In the genomic region with DNA sequence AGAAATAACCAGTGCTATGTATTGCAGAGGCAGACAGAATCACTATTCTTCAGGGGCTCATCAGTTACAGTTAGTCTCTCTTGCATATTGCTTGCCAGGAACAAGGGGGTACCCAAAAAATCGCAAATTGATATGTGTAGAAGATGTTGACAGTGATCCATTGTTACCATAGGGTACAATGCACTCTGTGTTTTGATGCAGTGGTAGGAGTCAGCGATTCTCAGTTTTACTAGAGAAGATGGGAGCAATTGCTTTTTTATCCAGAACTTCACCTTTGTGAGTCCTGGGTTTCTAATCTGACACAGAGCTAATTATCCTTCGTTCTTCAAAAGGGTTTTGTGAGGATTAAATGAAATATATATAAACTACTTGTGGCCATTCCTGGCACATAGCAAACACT, we compare ENCODE assay signal across 2 cellular contexts.
TF ChIP-seq lines count a peak whose summit lies in the region.

No MANE protein-coding gene starts in this region.

TF ChIP-seq in A549, 52 proteins besides CTCF, POLR2A, EP300 and RAD21 (continued from another document):
- TF ChIP-seq PBX3 (IDR thresholded peaks at IDR 0.05) = no peak
- TF ChIP-seq NFE2L2 (conservative IDR thresholded peaks at IDR 0.05; ENCODE audit: low read length) = no peak
- no peak for TF ChIP-seq RNF2 (IDR thresholded peaks at IDR 0.05; ENCODE audit: borderline replicate concordance, low read depth)
- no peak for TF ChIP-seq ESRRA (IDR thresholded peaks at IDR 0.05; ENCODE audit: borderline replicate concordance, low read length)
- TF ChIP-seq ZFP36 (IDR thresholded peaks at IDR 0.05; ENCODE audit: borderline replicate concordance, partially characterized antibody) = no peak
- no peak for TF ChIP-seq HOXB13 (CRISPR knock-in tag; IDR thresholded peaks at IDR 0.05; ENCODE audit: low read depth)
- no peak for TF ChIP-seq JUNB (IDR thresholded peaks at IDR 0.05)
- no peak for TF ChIP-seq ZC3H11A (IDR thresholded peaks at IDR 0.05)
- TF ChIP-seq CHD4 (IDR thresholded peaks at IDR 0.05; ENCODE audit: borderline replicate concordance) = no peak
- no peak for TF ChIP-seq FOXS1 (CRISPR knock-in tag; IDR thresholded peaks at IDR 0.05)
- TF ChIP-seq, protein P1, sequence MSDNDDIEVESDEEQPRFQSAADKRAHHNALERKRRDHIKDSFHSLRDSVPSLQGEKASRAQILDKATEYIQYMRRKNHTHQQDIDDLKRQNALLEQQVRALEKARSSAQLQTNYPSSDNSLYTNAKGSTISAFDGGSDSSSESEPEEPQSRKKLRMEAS (IDR thresholded peaks at IDR 0.05) = no peak

TF ChIP-seq in HEK293, 187 proteins besides CTCF, POLR2A, EP300 and RAD21 (continued from another document):
- TF ChIP-seq, protein P2, sequence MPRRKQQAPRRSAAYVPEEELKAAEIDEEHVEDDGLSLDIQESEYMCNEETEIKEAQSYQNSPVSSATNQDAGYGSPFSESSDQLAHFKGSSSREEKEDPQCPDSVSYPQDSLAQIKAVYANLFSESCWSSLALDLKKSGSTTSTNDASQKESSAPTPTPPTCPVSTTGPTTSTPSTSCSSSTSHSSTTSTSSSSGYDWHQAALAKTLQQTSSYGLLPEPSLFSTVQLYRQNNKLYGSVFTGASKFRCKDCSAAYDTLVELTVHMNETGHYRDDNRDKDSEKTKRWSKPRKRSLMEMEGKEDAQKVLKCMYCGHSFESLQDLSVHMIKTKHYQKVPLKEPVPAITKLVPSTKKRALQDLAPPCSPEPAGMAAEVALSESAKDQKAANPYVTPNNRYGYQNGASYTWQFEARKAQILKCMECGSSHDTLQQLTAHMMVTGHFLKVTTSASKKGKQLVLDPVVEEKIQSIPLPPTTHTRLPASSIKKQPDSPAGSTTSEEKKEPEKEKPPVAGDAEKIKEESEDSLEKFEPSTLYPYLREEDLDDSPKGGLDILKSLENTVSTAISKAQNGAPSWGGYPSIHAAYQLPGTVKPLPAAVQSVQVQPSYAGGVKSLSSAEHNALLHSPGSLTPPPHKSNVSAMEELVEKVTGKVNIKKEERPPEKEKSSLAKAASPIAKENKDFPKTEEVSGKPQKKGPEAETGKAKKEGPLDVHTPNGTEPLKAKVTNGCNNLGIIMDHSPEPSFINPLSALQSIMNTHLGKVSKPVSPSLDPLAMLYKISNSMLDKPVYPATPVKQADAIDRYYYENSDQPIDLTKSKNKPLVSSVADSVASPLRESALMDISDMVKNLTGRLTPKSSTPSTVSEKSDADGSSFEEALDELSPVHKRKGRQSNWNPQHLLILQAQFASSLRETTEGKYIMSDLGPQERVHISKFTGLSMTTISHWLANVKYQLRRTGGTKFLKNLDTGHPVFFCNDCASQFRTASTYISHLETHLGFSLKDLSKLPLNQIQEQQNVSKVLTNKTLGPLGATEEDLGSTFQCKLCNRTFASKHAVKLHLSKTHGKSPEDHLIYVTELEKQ (tag by site-specific recombination; IDR thresholded peaks at IDR 0.05; ENCODE audit: borderline replicate concordance) = no peak
- TF ChIP-seq ZFP3 (tag by site-specific recombination; IDR thresholded peaks at IDR 0.05; ENCODE audit: low read depth) (peak; percentile 63), ZNF529 (tag by site-specific recombination; IDR thresholded peaks at IDR 0.05; ENCODE audit: insufficient replicate concordance) (no peak), ZNF626 (tag by site-specific recombination; IDR thresholded peaks at IDR 0.05) (no peak), ZNF521 (tag by site-specific recombination; IDR thresholded peaks at IDR 0.05) (no peak)
- TF ChIP-seq, protein P3, sequence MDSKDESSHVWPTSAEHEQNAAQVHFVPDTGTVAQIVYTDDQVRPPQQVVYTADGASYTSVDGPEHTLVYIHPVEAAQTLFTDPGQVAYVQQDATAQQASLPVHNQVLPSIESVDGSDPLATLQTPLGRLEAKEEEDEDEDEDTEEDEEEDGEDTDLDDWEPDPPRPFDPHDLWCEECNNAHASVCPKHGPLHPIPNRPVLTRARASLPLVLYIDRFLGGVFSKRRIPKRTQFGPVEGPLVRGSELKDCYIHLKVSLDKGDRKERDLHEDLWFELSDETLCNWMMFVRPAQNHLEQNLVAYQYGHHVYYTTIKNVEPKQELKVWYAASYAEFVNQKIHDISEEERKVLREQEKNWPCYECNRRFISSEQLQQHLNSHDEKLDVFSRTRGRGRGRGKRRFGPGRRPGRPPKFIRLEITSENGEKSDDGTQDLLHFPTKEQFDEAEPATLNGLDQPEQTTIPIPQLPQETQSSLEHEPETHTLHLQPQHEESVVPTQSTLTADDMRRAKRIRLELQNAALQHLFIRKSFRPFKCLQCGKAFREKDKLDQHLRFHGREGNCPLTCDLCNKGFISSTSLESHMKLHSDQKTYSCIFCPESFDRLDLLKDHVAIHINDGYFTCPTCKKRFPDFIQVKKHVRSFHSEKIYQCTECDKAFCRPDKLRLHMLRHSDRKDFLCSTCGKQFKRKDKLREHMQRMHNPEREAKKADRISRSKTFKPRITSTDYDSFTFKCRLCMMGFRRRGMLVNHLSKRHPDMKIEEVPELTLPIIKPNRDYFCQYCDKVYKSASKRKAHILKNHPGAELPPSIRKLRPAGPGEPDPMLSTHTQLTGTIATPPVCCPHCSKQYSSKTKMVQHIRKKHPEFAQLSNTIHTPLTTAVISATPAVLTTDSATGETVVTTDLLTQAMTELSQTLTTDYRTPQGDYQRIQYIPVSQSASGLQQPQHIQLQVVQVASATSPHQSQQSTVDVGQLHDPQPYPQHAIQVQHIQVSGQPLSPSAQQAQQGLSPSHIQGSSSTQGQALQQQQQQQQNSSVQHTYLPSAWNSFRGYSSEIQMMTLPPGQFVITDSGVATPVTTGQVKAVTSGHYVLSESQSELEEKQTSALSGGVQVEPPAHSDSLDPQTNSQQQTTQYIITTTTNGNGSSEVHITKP (tag by site-specific recombination; IDR thresholded peaks at IDR 0.05) = 0 out of 2 replicates have a peak, but pooled peaks have one; percentile 9
